Comparison of ENCODE assay signal across 11 cellular contexts in the genomic region with DNA sequence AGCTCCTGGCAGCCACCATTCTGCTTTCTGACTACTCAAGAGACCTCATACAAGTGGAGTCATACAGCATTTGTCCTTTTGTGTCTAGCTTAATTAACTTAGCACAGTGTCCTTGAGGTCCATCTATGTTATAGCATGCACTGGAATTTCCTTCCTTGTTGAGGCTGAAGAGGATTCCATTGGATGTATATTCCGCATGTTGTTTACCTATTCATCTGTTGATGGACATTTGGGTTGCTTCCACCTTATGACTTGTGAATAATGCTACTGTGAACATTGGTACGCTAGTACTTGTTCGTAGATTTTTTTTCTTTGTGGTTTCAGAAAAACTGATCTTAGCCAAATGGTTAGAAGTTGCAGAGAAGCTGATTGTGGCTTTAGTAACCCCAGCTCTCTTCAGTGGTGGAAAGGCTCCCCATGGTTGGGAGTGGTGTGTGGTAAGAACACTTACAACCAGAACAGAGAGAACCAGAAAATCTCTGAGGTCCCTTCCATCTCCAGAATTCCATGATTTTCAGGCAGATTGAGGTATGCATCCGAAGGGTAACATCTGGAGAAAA.
A peak's percentile ranks its signal among the peaks of the same experiment; 100 is the strongest.
DNase-seq lines count a peak whose midpoint lies in the region; ATAC-seq and TF ChIP-seq lines count a peak whose summit lies in the region.
"Had no signal": no experiment of that assay in that cellular context is flagged by ENCODE, and none has a peak within 500 bp of the region (broad histone marks: within the 10 kb centered on the region; RNA-seq: fewer than 3 reads in every experiment).

No MANE protein-coding gene starts in this region.

- no peak for TF ChIP-seq CTCF in RWPE2 (IDR thresholded peaks at IDR 0.05; ENCODE audit: poor library complexity, severe bottlenecking)
- TF ChIP-seq CTCF in thyroid gland (IDR thresholded peaks at IDR 0.05), result no peak

- intact Hi-C loops in thyroid gland (cut with DNase I), result no loop called here

- no peak overlapping the region for H2AK5ac ChIP-seq in mesendoderm (ENCODE audit: low read length)

- H4K5ac ChIP-seq in mesendoderm (ENCODE audit: low read length), result peak overlapping the region; percentile 30

- no CpG with 5 or more reads among the region's 4 CpGs for whole genome bisulfite sequencing in mesendoderm (ENCODE audit: extremely low coverage, insufficient coverage, low lambda C conversion rate)
- 96% methylated on average over 4 of the region's 4 CpGs for WGBS in thyroid gland, 2 donors

- no peak overlapping the region for H3K4me2 ChIP-seq in mesendoderm (ENCODE audit: low read length)

- peak overlapping the region; percentile 65 for H3K18ac ChIP-seq in mesendoderm (ENCODE audit: low read length)

- no peak overlapping the region for H2BK15ac ChIP-seq in mesendoderm (replicated peaks; ENCODE audit: low read depth)

- ATAC-seq in RWPE2 (ENCODE audit: low read depth), result no peak
- ATAC-seq in HG03159 (IDR thresholded peaks at IDR 0.05; ENCODE audit: unreplicated experiment), result no peak

- H3K79me2 ChIP-seq in mesendoderm (ENCODE audit: control insufficient read depth, insufficient read depth, low read length), result peaks cover 7% of the 10 kb centered on the region

- no peak overlapping the region for H3K23ac ChIP-seq in mesendoderm (ENCODE audit: low read length)

- no peak overlapping the region for H2BK120ac ChIP-seq in mesendoderm (ENCODE audit: low read depth, low read length)

- H3K27me3 ChIP-seq in RWPE2 (ENCODE audit: insufficient read depth, poor library complexity, severe bottlenecking), result no peaks in the 10 kb centered on the region
- H3K27me3 ChIP-seq in mesendoderm (ENCODE audit: insufficient read depth, low read length, poor library complexity), result no peaks in the 10 kb centered on the region
- H3K27me3 ChIP-seq in thyroid gland, result no peaks in the 10 kb centered on the region

- H3K79me1 ChIP-seq in mesendoderm (ENCODE audit: low read length), result peaks cover 5% of the 10 kb centered on the region

- H3K4me1 ChIP-seq in RWPE2 (ENCODE audit: insufficient read depth, poor library complexity, severe bottlenecking), result peaks cover 58% of the 10 kb centered on the region
- peaks cover 3% of the 10 kb centered on the region for H3K4me1 ChIP-seq in mesendoderm (ENCODE audit: control insufficient read depth, low read depth, low read length)
- peaks cover 3 to 26% of the 10 kb centered on the region in 2 donors for H3K4me1 ChIP-seq in thyroid gland

- H3K4me3 ChIP-seq in RWPE2 (ENCODE audit: severe bottlenecking) (no peak overlapping the region), mesendoderm (ENCODE audit: low read length) (no peak overlapping the region), thyroid gland (replicated peaks in 1 of 3) (no peak overlapping the region)
- H3K4me3 ChIP-seq: mucosa of descending colon had no signal

- no peak overlapping the region for H2BK5ac ChIP-seq in mesendoderm (ENCODE audit: low read length)

- no peak overlapping the region for H3K56ac ChIP-seq in mesendoderm (ENCODE audit: low read length)

- TF ChIP-seq POLR2A in thyroid gland (IDR thresholded peaks at IDR 0.05), result no peak

- H3K4ac ChIP-seq in mesendoderm (ENCODE audit: low read depth, low read length), result no peak overlapping the region

- no peak overlapping the region for H3K9ac ChIP-seq in mesendoderm (ENCODE audit: low read length)

- DNase-seq in RWPE2 (ENCODE audit: low spot score) (no peak), caudate nucleus (lab: John Stamatoyannopoulos, UW) (no peak), mesendoderm (no peak), thyroid gland (no peak), OCI-M2 (lab: John Stamatoyannopoulos, UW; ENCODE audit: unreplicated experiment) (no peak)
- DNase-seq in activated T-cell treated with anti-CD3 and anti-CD28 coated beads, Interleukin-2, amount 50 U/mL, for 48 hours, result no peak
- DNase-seq: activated gamma-delta T cell, NCI-H1694, NCI-H82 had no signal

- H3K27ac ChIP-seq in RWPE2 (ENCODE audit: poor library complexity, severe bottlenecking) (peak overlapping the region; percentile 97), caudate nucleus (ENCODE audit: low read depth, low read length) (peak overlapping the region; percentile 91), mesendoderm (ENCODE audit: low read depth, low read length) (no peak overlapping the region), thyroid gland (peak overlapping the region in 2 of 3 donors; percentile 71 to 79)

- H4K8ac ChIP-seq in mesendoderm (ENCODE audit: low read depth, low read length), result no peak overlapping the region

- H3K36me3 ChIP-seq in RWPE2 (ENCODE audit: low read depth) (no peaks in the 10 kb centered on the region), mesendoderm (ENCODE audit: control insufficient read depth, insufficient read depth, low read length) (no peaks in the 10 kb centered on the region), thyroid gland (no peaks in the 10 kb centered on the region)

- no peaks in the 10 kb centered on the region for H3K9me3 ChIP-seq in RWPE2 (ENCODE audit: severe bottlenecking)
- H3K9me3 ChIP-seq in thyroid gland, result no peaks in the 10 kb centered on the region
- H3K9me3 ChIP-seq: mucosa of descending colon had no signal
